In the genomic region with DNA sequence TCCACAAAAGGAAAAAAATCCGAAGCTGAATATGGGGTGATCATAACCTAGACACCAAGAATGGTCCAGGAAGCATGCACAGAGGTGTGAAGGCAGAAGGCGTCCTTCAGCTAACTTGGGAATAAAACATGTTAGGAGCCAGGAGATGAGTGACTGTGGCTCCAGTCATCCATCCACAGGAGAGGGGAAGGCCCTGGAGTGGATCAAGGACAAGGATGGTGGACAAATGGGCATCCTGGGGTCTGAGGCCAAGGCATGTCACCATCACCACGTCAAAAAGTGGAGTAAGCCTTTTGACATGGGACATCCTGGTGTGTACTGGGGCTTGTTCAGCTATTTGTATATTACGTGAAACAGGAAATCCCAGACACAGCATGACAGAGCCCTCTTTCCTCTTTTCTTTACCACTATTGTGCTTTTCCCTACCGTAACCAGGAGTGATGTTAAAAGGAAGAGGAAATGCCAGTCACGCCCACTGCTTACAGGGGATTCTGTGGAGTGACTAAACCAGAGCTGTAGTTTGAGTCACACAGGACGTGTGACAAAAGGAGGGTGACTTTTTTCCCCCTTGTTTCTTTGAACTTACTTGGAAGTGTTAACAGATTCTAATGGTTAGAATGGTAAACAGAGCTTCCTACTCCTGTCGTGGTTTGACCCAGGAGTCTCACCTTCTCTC, we compare ENCODE assay signal across 8 cellular contexts. TPM values are rescaled to one million over a fixed set of nuclear protein-coding genes. Genes with fewer than 3 reads are reported as not detected.
DNase-seq lines count a peak whose midpoint lies in the region; ATAC-seq and TF ChIP-seq lines count a peak whose summit lies in the region.

No MANE protein-coding gene starts in this region.

- peak overlapping the region; percentile 49 for H3K27ac ChIP-seq in CD4-positive, alpha-beta T cell (ENCODE audit: low read depth, low read length)

- H3K27ac Mint-ChIP-seq in CD4-positive, alpha-beta T cell, result peak overlapping the region; percentile 72

- peak in 3 of 10 experiments; percentile 20 to 29 (median 26) for DNase-seq in CD4-positive, alpha-beta T cell
- DNase-seq in GM20000 (ENCODE audit: low spot score), result peak; percentile 29
- peak; percentile 57 to 65 for DNase-seq in activated CD4-positive, alpha-beta T cell treated with anti-CD3 and anti-CD28 coated beads, Interleukin-2, amount 50 U/mL, for 48 hours
- DNase-seq in germinal center (ENCODE audit: low spot score), result peak; percentile 26
- DNase-seq in stimulated activated CD4-positive, alpha-beta T cell treated with anti-CD3 and anti-CD28 coated beads, Interleukin-12 subunit alpha, Interleukin-12 subunit beta, amount 100 ng/mL, for 48 hours (ENCODE audit: low read depth in 2 of 3, low spot score in 1 of 3), result peak in 2 of 3 donors; percentile 38 to 54
- DNase-seq in NCI-H1436 treated with DMSO at 0.1 percent for 48 hours (lab: John Stamatoyannopoulos, UW), result no peak
- DNase-seq in mesenteric fat pad (ENCODE audit: low spot score), result no peak

- H3K4me1 Mint-ChIP-seq in CD4-positive, alpha-beta T cell (ENCODE audit: low read depth), result peaks cover 54% of the 10 kb centered on the region

- peaks cover 5% of the 10 kb centered on the region for H3K36me3 Mint-ChIP-seq in CD4-positive, alpha-beta T cell (ENCODE audit: low read depth)

- intact Hi-C loops in CD4-positive, alpha-beta T cell (cut with DNase I, micrococcal nuclease), result no loop called here

- POLR2A ChIA-PET in CD4-positive, alpha-beta T cell (lab: Charles Lee), result interaction anchor here (1.2 to 5.9 kb wide), 2 partner anchors 10 to 13 kb away, joined by 4 to 40 read pairs; no protein-coding TSS in a partner anchor

- H3K27me3 Mint-ChIP-seq in CD4-positive, alpha-beta T cell, result no peaks in the 10 kb centered on the region

- H3K9me3 Mint-ChIP-seq in CD4-positive, alpha-beta T cell, result no peaks in the 10 kb centered on the region

- no peaks in the 10 kb centered on the region for H3K9me3 ChIP-seq in CD4-positive, alpha-beta T cell (ENCODE audit: control insufficient read depth, low read length)

- peak; percentile 90 for ATAC-seq in CD4-positive, alpha-beta T cell (ENCODE audit: poor library complexity)
- peak; percentile 45 for ATAC-seq in HG03521 (IDR thresholded peaks at IDR 0.05; ENCODE audit: unreplicated experiment)

- no peak for TF ChIP-seq CTCF in CD4-positive, alpha-beta T cell (IDR thresholded peaks at IDR 0.05)
- TF ChIP-seq CTCF in GM20000 (IDR thresholded peaks at IDR 0.05; ENCODE audit: extremely low read depth, missing control alignments), result no peak

- H3K4me3 Mint-ChIP-seq in CD4-positive, alpha-beta T cell, result peak overlapping the region; percentile 18

- CTCF ChIA-PET in CD4-positive, alpha-beta T cell (lab: Charles Lee), result interaction anchor here (1.2 to 1.3 kb wide), 3 partner anchors 10 to 15 kb away, joined by 3 to 5 read pairs (median 4); no protein-coding TSS in a partner anchor

- H3K27me3 ChIP-seq in CD4-positive, alpha-beta T cell (ENCODE audit: control insufficient read depth, insufficient read depth, low read length), result no peaks in the 10 kb centered on the region

RNA-seq across cellular contexts. Expression of a gene that starts 15.4 kb away (rescaled TPM):
- total RNA-seq in CD4-positive, alpha-beta T cell, result 10 to 100 TPM; 11.4 to 14.1 TPM
- 41.9 TPM for total RNA-seq in mesenteric fat pad

RNA-seq across cellular contexts. Expression of a gene that starts 57.4 kb away (rescaled TPM):
- 10 to 100 TPM; 34.3 to 39.9 TPM for total RNA-seq in CD4-positive, alpha-beta T cell
- 26.2 TPM for total RNA-seq in mesenteric fat pad

RNA-seq across cellular contexts. Expression of a gene that starts 57.7 kb away (rescaled TPM):
- 10 to 100 TPM; 54.5 to 56.5 TPM for total RNA-seq in CD4-positive, alpha-beta T cell
- 36.1 TPM for total RNA-seq in mesenteric fat pad

Comparison
In these comparisons a context has a peak if more than half of its experiments do, and no peak if none do; other contexts are left out.
1. DNase-seq: peak in GM20000 (single experiment), activated CD4-positive, alpha-beta T cell treated with anti-CD3 and anti-CD28 coated beads, Interleukin-2, amount 50 U/mL, for 48 hours (2 of 2), germinal center (single experiment) and stimulated activated CD4-positive, alpha-beta T cell treated with anti-CD3 and anti-CD28 coated beads, Interleukin-12 subunit alpha, Interleukin-12 subunit beta, amount 100 ng/mL, for 48 hours (2 of 3); none in NCI-H1436 treated with DMSO at 0.1 percent for 48 hours (single experiment) and mesenteric fat pad (single experiment).